ENCODE assay signal across 2 cellular contexts in the genomic region with DNA sequence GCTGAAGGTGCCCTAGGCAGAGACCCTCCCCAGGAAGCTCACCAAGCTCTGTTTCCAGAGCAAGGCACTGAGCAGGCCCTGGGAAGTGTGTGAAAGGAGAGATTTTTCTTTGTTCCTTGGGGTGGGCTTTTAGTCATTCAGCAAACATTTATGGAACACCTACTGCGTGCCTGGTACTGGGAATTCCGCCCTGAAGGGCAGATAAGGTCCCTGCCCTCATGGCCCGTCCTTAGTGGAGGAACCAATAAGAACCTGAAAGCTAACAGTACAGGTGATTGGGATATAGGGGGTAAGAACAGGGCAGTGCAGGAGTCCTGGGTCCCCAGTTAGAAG.
TF ChIP-seq lines count a peak whose summit lies in the region.

No MANE protein-coding gene starts in this region.

TF ChIP-seq in H1, 55 proteins besides CTCF, POLR2A, EP300 and RAD21:
- TF ChIP-seq CTBP2 (IDR thresholded peaks at IDR 0.05; ENCODE audit: borderline replicate concordance, insufficient read depth, insufficient read length, low read length) (no peak), TCF12 (IDR thresholded peaks at IDR 0.05; ENCODE audit: low read depth, low read length) (no peak), SIN3A (conservative IDR thresholded peaks at IDR 0.05 in 1 of 2, IDR thresholded peaks at IDR 0.05 in 1 of 2; ENCODE audit: low read depth in 1 of 2, low read length in 2 of 2) (0 out of 4 replicates have a peak, but pooled peaks of 1 of the 2 experiments have one; percentile 9), TBP (IDR thresholded peaks at IDR 0.05; ENCODE audit: low read depth, low read length) (no peak), SAP30 (IDR thresholded peaks at IDR 0.05; ENCODE audit: insufficient read depth, insufficient replicate concordance, low read length) (no peak), PHF8 (conservative IDR thresholded peaks at IDR 0.05; ENCODE audit: low read depth, low read length) (0 out of 2 replicates have a peak, but pooled peaks have one; percentile 8)
- TF ChIP-seq, protein P1, sequence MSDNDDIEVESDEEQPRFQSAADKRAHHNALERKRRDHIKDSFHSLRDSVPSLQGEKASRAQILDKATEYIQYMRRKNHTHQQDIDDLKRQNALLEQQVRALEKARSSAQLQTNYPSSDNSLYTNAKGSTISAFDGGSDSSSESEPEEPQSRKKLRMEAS (IDR thresholded peaks at IDR 0.05) = no peak

TF ChIP-seq in HEK293T, 16 proteins besides CTCF, POLR2A, EP300 and RAD21:
- no peak for TF ChIP-seq ARNT (IDR thresholded peaks at IDR 0.05)
- TF ChIP-seq HDGF (IDR thresholded peaks at IDR 0.05; ENCODE audit: borderline replicate concordance) = no peak
- TF ChIP-seq SP1 (IDR thresholded peaks at IDR 0.05) = no peak
- TF ChIP-seq LEF1 (IDR thresholded peaks at IDR 0.05; ENCODE audit: borderline replicate concordance) = no peak
- TF ChIP-seq SUZ12 (IDR thresholded peaks at IDR 0.05) = no peak
- TF ChIP-seq FOXM1 (IDR thresholded peaks at IDR 0.05; ENCODE audit: borderline replicate concordance) = no peak
- TF ChIP-seq FOXA1 (IDR thresholded peaks at IDR 0.05) = no peak
- no peak for TF ChIP-seq TARDBP (IDR thresholded peaks at IDR 0.05)
- TF ChIP-seq L3MBTL2 (conservative IDR thresholded peaks at IDR 0.05) = no peak
- TF ChIP-seq ZNF384 (IDR thresholded peaks at IDR 0.05) = no peak
TF ChIP-seq in HEK293T: peak in this region for 0.
